8 cellular contexts compared by ENCODE assay signal in genomic region chr20:2651772-2652723, GRCh38. TPM values are rescaled to one million over a fixed set of nuclear protein-coding genes. Genes with fewer than 3 reads are reported as not detected.
A peak's percentile ranks its signal among the peaks of the same experiment; 100 is the strongest.
DNase-seq lines count a peak whose midpoint lies in the region; ATAC-seq and TF ChIP-seq lines count a peak whose summit lies in the region.

NOP56 (plus strand) TSS chr20:2652632; CDS start chr20:2652661, 29 bp downstream.

- H3K27me3 ChIP-seq in HUES6 (ENCODE audit: control insufficient read depth, insufficient read depth, low read length) (no peaks in the 10 kb centered on the region), OCI-LY1 (ENCODE audit: insufficient read depth, low read length) (no peaks in the 10 kb centered on the region)

- H3K4me3 ChIP-seq in HUES6 (ENCODE audit: low read depth, low read length), result peak within 1 kb of the TSS; percentile 78
- H3K4me3 ChIP-seq in OCI-LY1 (ENCODE audit: low read depth, low read length, poor library complexity, severe bottlenecking), result peak within 1 kb of the TSS; percentile 100

- 0 out of 2 replicates have a peak, but pooled peaks cover 2% of the 10 kb centered on the region for H4K20me1 ChIP-seq in OCI-LY1 (ENCODE audit: insufficient read depth, low read length)

- H3K9me3 ChIP-seq in HUES6 (ENCODE audit: control insufficient read depth, insufficient read depth, low read depth, low read length) (no peaks in the 10 kb centered on the region), OCI-LY1 (ENCODE audit: low read length) (no peaks in the 10 kb centered on the region)

- H2AFZ ChIP-seq in OCI-LY1 (ENCODE audit: low read length), result peak within 1 kb of the TSS; percentile 66; the same call in 1 of the 2 replicates

- peak; percentile 86 for ATAC-seq in GM21423 (IDR thresholded peaks at IDR 0.05; ENCODE audit: unreplicated experiment)

- in situ Hi-C loops in Caki2 (cut with HindIII; ENCODE audit: low pct_unique_long_range_greater_than_20kb, low sequenced_read_pairs) (no loop called here), endometrial microvascular endothelial cells (cut with HindIII; ENCODE audit: inconsistent ontology term, low pct_unique_long_range_greater_than_20kb, low sequenced_read_pairs) (no loop called here)

- TF ChIP-seq CTCF in OCI-LY1 (IDR thresholded peaks at IDR 0.05; ENCODE audit: low read length), result no peak

- H3K9me2 ChIP-seq in OCI-LY1 (ENCODE audit: low read depth, low read length), result no peaks in the 10 kb centered on the region

- H3K27ac ChIP-seq in HUES6 (ENCODE audit: low read depth, low read length) (peak within 1 kb of the TSS; percentile 98), OCI-LY1 (ENCODE audit: low read depth, low read length, poor library complexity, severe bottlenecking) (peak within 1 kb of the TSS; percentile 81)

- H3K36me3 ChIP-seq in HUES6 (ENCODE audit: control insufficient read depth, insufficient read depth, low read length), result peaks cover 41% of the 10 kb centered on the region
- H3K36me3 ChIP-seq in OCI-LY1 (ENCODE audit: insufficient read depth, low read length), result peaks cover 42% of the 10 kb centered on the region

- H3F3A ChIP-seq in OCI-LY1 (ENCODE audit: insufficient read depth, low read length), result no peaks in the 10 kb centered on the region; the same call in 1 of the 2 replicates

- peak; percentile 93 for DNase-seq in Caki2 (ENCODE audit: low read depth)
- DNase-seq in activated CD8-positive, alpha-beta memory T cell treated with anti-CD3 and anti-CD28 coated beads, Interleukin-2, amount 50 U/mL, for 4 hours, result peak; percentile 94
- DNase-seq in midbrain (lab: John Stamatoyannopoulos, UW), result peak; percentile 96
- DNase-seq in stimulated activated CD8-positive, alpha-beta memory T cell treated with anti-CD3 and anti-CD28 coated beads, Interleukin-15, amount 100 ng/mL, for 48 hours (ENCODE audit: low read depth in 2 of 2), result peak; percentile 89 to 91

- H3K9ac ChIP-seq in HUES6 (ENCODE audit: low read length) (peak within 1 kb of the TSS; percentile 96), OCI-LY1 (ENCODE audit: low read length) (peak within 1 kb of the TSS; percentile 89)

- H3K4me2 ChIP-seq in OCI-LY1 (ENCODE audit: low read length), result peak within 1 kb of the TSS; percentile 97

- 0 out of 2 replicates have a peak, but pooled peaks cover 4% of the 10 kb centered on the region for H3K4me1 ChIP-seq in HUES6 (ENCODE audit: control insufficient read depth, insufficient read depth, low read length)
- peaks cover 34% of the 10 kb centered on the region for H3K4me1 ChIP-seq in OCI-LY1 (ENCODE audit: insufficient read depth, low read length, severe bottlenecking)

- peaks cover 25% of the 10 kb centered on the region for H3K79me2 ChIP-seq in OCI-LY1 (ENCODE audit: insufficient read depth, low read length)

RNA-seq across cellular contexts. Expression of gene NOP56, which starts in this region (rescaled TPM):
- 214 and 336 TPM in 2 replicates for total RNA-seq in Caki2 (2014; rRNA removed; shearing (Covaris generic); ENCODE audit: low replicate concordance)
- total RNA-seq in endometrial microvascular endothelial cells (ENCODE audit: inconsistent ontology term), result 190 TPM

Comparison
In these comparisons a context has a peak if more than half of its experiments do, and no peak if none do; other contexts are left out.
1. Peak in every context shown above with its lines: DNase-seq, ATAC-seq, H3K4me3 ChIP-seq and H3K27ac ChIP-seq.